In the genomic region with DNA sequence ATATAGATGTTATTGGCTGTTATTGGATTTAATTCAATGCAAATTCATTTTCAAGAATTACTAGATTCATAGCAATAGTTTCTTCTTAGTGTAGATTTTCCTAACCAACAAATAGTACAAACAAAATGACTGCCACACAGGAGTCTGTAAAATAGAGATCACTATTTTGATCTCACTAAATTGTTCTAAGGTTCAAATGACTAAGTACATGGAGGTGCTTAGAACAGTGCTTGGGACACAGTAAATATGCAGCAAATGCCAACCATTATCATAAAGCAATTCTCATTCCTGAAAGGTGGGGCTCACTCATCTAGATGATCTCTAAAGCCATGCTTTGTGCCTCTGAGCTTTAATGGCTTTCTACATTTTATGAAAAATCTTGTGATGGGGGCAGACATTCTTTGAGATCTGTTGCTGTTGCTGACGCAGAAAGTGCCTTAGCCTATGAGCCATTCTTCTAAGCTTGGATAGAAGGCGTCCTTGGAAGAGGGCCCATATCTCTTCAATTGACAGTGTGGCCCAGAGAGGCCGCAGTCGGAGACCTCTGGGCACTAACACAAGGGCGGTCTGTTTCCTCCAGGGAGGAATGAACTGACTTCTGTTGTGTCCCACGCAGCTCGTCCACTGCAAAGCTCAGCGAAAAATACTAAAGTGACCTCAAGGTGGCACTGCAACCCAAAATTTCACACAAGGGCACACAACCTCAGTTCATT, we compare ENCODE assay signal across 8 cellular contexts. TPM values are rescaled to one million over a fixed set of nuclear protein-coding genes. Genes with fewer than 3 reads are reported as not detected.
A peak's percentile ranks its signal among the peaks of the same experiment; 100 is the strongest.
DNase-seq lines count a peak whose midpoint lies in the region; ATAC-seq, FAIRE-seq and TF ChIP-seq lines count a peak whose summit lies in the region.

No MANE protein-coding gene starts in this region.

- no peaks in the 10 kb centered on the region for H3K9me2 ChIP-seq in Loucy (replicated peaks; ENCODE audit: low read depth, low read length)

- H4K20me1 ChIP-seq in Loucy (ENCODE audit: insufficient read depth, low read length, poor library complexity, severe bottlenecking) (no peaks in the 10 kb centered on the region), keratinocyte (ENCODE audit: control insufficient read depth, extremely low read depth, insufficient read depth, low read length) (no peaks in the 10 kb centered on the region)

- H3K27ac ChIP-seq in caudate nucleus (ENCODE audit: low read depth, low read length) (peak overlapping the region; percentile 75), keratinocyte (ENCODE audit: control insufficient read depth, insufficient read depth, low read length) (no peak overlapping the region)

- DNase-seq in EH (ENCODE audit: low read depth), result peak; percentile 73
- DNase-seq in activated CD4-positive, CD25-positive, alpha-beta regulatory T cell (lab: John Stamatoyannopoulos, UW), result peak; percentile 21 to 42 (median 35)
- peak in 59 of 61 donors; percentile 21 to 95 (median 82) for DNase-seq in caudate nucleus (lab: John Stamatoyannopoulos, UW)
- no peak for DNase-seq in keratinocyte (ENCODE audit: low read depth, low spot score)
- DNase-seq in stimulated activated CD4-positive, alpha-beta T cell treated with anti-CD3 and anti-CD28 coated beads, Interleukin-15, amount 100 ng/mL, for 48 hours (ENCODE audit: low read depth in 2 of 2), result peak; percentile 29 to 33

- H3K36me3 ChIP-seq in Loucy (ENCODE audit: insufficient read depth, low read length) (no peaks in the 10 kb centered on the region), keratinocyte (ENCODE audit: control insufficient read depth in 2 of 2, extremely low read depth in 1 of 2, insufficient read depth in 2 of 2, low read length in 2 of 2) (no peaks in the 10 kb centered on the region)

- H3K9me3 ChIP-seq in Loucy (ENCODE audit: insufficient read depth, low read depth, low read length), result no peaks in the 10 kb centered on the region
- no peaks in the 10 kb centered on the region for H3K9me3 ChIP-seq in keratinocyte (ENCODE audit: control insufficient read depth, low read depth, low read length)

- no peaks in the 10 kb centered on the region for H3F3A ChIP-seq in Loucy (ENCODE audit: low read depth)

- H3K9ac ChIP-seq in Loucy (ENCODE audit: low read depth, low read length, poor library complexity, severe bottlenecking) (no peak overlapping the region), keratinocyte (ENCODE audit: control insufficient read depth, extremely low read depth, insufficient read depth, low read length) (no peak overlapping the region)

- no peaks in the 10 kb centered on the region for H3K9me1 ChIP-seq in keratinocyte (ENCODE audit: control insufficient read depth, extremely low read depth, insufficient read depth, low read length)

- peak; percentile 87 for FAIRE-seq in keratinocyte (lab: Jason Lieb, UNC)

- H2AFZ ChIP-seq in Loucy (ENCODE audit: low read length) (peak overlapping the region; percentile 90), keratinocyte (ENCODE audit: control insufficient read depth, low read length) (peak overlapping the region; percentile 60)

- H3K4me2 ChIP-seq in Loucy (ENCODE audit: low read depth, low read length, poor library complexity, severe bottlenecking) (peak overlapping the region; percentile 32), keratinocyte (ENCODE audit: control insufficient read depth, extremely low read depth, insufficient read depth, low read depth, low read length) (peak overlapping the region; percentile 13)

- H3K27me3 ChIP-seq in Loucy (ENCODE audit: insufficient read depth, low read length, poor library complexity, severe bottlenecking) (no peaks in the 10 kb centered on the region), keratinocyte (ENCODE audit: control insufficient read depth, extremely low read depth, insufficient read depth, low read length) (no peaks in the 10 kb centered on the region)

- dilution Hi-C loops in keratinocyte (cut with MboI; ENCODE audit: extremely low pct_ligation_motif_present, low sequenced_read_pairs), result no loop called here

- H3K4me3 ChIP-seq in Loucy (ENCODE audit: low read length, poor library complexity, severe bottlenecking) (no peak overlapping the region), keratinocyte (ENCODE audit: control insufficient read depth in 2 of 3, extremely low read depth in 1 of 3, insufficient read depth in 2 of 3, low read depth in 1 of 3, low read length in 3 of 3) (no peak overlapping the region)

- ATAC-seq in GM19455 (IDR thresholded peaks at IDR 0.05; ENCODE audit: unreplicated experiment), result no peak
- no peak for ATAC-seq in HG03139 (IDR thresholded peaks at IDR 0.05; ENCODE audit: unreplicated experiment)

- H3K79me2 ChIP-seq in Loucy (ENCODE audit: insufficient read depth, low read length) (no peaks in the 10 kb centered on the region), keratinocyte (ENCODE audit: control insufficient read depth, insufficient read depth, low read length) (no peaks in the 10 kb centered on the region)

- peak; percentile 76 for TF ChIP-seq CTCF in Loucy (conservative IDR thresholded peaks at IDR 0.05; ENCODE audit: low read length)
- peak; percentile 46 to 77 (median 51) for TF ChIP-seq CTCF in keratinocyte (optimal IDR thresholded peaks at IDR 0.05 in 1 of 3, IDR thresholded peaks at IDR 0.05 in 1 of 3, conservative IDR thresholded peaks at IDR 0.05 in 1 of 3; ENCODE audit: extremely low read depth in 1 of 3, insufficient read depth in 2 of 3, low read length in 3 of 3)

- H3K4me1 ChIP-seq in Loucy (ENCODE audit: insufficient read depth, low read length, poor library complexity, severe bottlenecking) (no peaks in the 10 kb centered on the region), keratinocyte (ENCODE audit: control insufficient read depth, extremely low read depth, insufficient read depth, low read length) (no peaks in the 10 kb centered on the region)

RNA-seq across cellular contexts. Expression of a gene that starts 23.6 kb away (rescaled TPM):
- polyA plus RNA-seq in keratinocyte, result 0.01 to 0.23 TPM (median 0.05 TPM) in 3 replicates
- 1.3 TPM for polyA plus RNA-seq in keratinocyte (2011; ENCODE audit: low read depth)
- polyA plus RNA-seq in keratinocyte (2011; cell fraction: cytosol; rRNA removed), result 0.13 TPM in 1 of 2 replicates, not detected in the other
- polyA plus RNA-seq in keratinocyte (2011; cell fraction: nucleus; rRNA removed), result 0.11 and 0.13 TPM in 2 replicates
- polyA plus RNA-seq in keratinocyte (2012; ENCODE audit: low replicate concordance), result 0.83 TPM in 1 of 2 replicates, not detected in the other
- 0.06 TPM in 1 of 3 replicates, not detected in the others for polyA minus RNA-seq in keratinocyte
- not detected for polyA minus RNA-seq in keratinocyte (2011; cell fraction: cytosol; rRNA and poly(A)+ RNA removed)
- polyA minus RNA-seq in keratinocyte (2011; cell fraction: nucleus; rRNA and poly(A)+ RNA removed), result 0.39 and 0.42 TPM in 2 replicates

RNA-seq across cellular contexts. Expression of a gene that starts 45.4 kb away (rescaled TPM):
- polyA plus RNA-seq in keratinocyte, result 0.42 to 1.6 TPM (median 0.73 TPM) in 3 replicates
- 2.5 TPM for polyA plus RNA-seq in keratinocyte (2011; ENCODE audit: low read depth)
- 0.43 and 1.2 TPM in 2 replicates for polyA plus RNA-seq in keratinocyte (2011; cell fraction: cytosol; rRNA removed)
- 3.3 and 3.7 TPM in 2 replicates for polyA plus RNA-seq in keratinocyte (2011; cell fraction: nucleus; rRNA removed)
- 0.25 and 3.2 TPM in 2 replicates for polyA plus RNA-seq in keratinocyte (2012; ENCODE audit: low replicate concordance)
- 1.2 to 2.1 TPM (median 1.6 TPM) in 3 replicates for polyA minus RNA-seq in keratinocyte
- polyA minus RNA-seq in keratinocyte (2011; cell fraction: cytosol; rRNA and poly(A)+ RNA removed), result not detected
- 5.8 and 11.0 TPM in 2 replicates for polyA minus RNA-seq in keratinocyte (2011; cell fraction: nucleus; rRNA and poly(A)+ RNA removed)
